15 cellular contexts compared by ENCODE assay signal in the genomic region with DNA sequence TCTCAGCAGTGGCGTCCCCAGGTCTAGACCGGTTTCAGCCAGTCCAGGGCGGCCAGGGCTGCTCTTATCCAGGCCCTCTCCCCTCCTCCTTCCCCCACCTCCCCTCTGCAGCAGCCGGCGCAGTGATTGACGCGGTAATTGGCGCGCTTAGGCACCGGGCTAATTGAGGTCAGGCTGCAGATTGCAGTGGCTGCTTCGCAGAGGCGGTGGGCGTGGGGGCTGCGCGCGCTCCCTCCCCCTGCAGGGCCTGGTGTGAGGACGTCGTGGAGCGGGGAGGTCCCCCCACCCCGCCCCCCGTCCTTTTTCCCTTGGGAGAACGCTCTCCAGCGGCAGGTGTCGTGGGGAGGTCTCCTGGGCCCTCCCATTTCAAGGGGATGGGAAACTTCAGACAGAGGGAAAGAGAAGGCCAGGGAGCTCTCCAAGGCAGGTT.
DNase-seq lines count a peak whose midpoint lies in the region; ATAC-seq lines count a peak whose summit lies in the region.
"Had no signal": no experiment of that assay in that cellular context is flagged by ENCODE, and none has a peak within 500 bp of the region (broad histone marks: within the 10 kb centered on the region; RNA-seq: fewer than 3 reads in every experiment).

No MANE protein-coding gene starts in this region.

- no peak overlapping the region for H3K4me3 ChIP-seq in BLaER1 treated with 17β-estradiol and CSF1 and Interleukin-3, amounts not matched to agents 10 nM and 100 nM
- H3K4me3 ChIP-seq: esophagus muscularis mucosa, SJSA1 had no signal

- no peak for ATAC-seq in HG03521 (IDR thresholded peaks at IDR 0.05; ENCODE audit: unreplicated experiment)
- ATAC-seq in activated CD4-positive, CD25-positive, alpha-beta regulatory T cell treated with anti-CD3 and anti-CD28 coated beads, Interleukin-2, amount 50 U/mL, for 24 hours = no peak
- ATAC-seq in HG03520 (IDR thresholded peaks at IDR 0.05; ENCODE audit: unreplicated experiment) = no peak
- ATAC-seq: stimulated activated effector memory CD8-positive, alpha-beta T cell treated with anti-CD3 and anti-CD28 coated beads, Interleukin-12 subunit alpha, Interleukin-12 subunit beta, amount 100 ng/mL, for 72 hours had no signal

- H3K4me1 ChIP-seq in BLaER1 treated with 17β-estradiol and CSF1 and Interleukin-3, amounts not matched to agents 10 nM and 100 nM = peaks cover 0 to 19% (median 8%) of the 10 kb centered on the region in 10 experiments; a peak in 7 of 20 replicates
- H3K4me1 ChIP-seq: SJSA1 had no signal

- peaks cover 0 to 13% (median 0%) of the 10 kb centered on the region in 11 experiments; a peak in 10 of 22 replicates for H3K27me3 ChIP-seq in BLaER1 treated with 17β-estradiol and CSF1 and Interleukin-3, amounts not matched to agents 10 nM and 100 nM

- H3K27ac ChIP-seq in BLaER1 treated with 17β-estradiol and CSF1 and Interleukin-3, amounts not matched to agents 10 nM and 100 nM = no peak overlapping the region
- H3K27ac ChIP-seq: esophagus muscularis mucosa, SJSA1, VCaP had no signal

- DNase-seq in NCI-H1105 (lab: John Stamatoyannopoulos, UW) (peak; percentile 94), NCI-H82 (lab: John Stamatoyannopoulos, UW) (peak; percentile 98), iPS-NIHi7 (ENCODE audit: extremely low spot score) (peak; percentile 69), NCI-H345 (lab: John Stamatoyannopoulos, UW) (no peak)
- DNase-seq: activated CD8-positive, alpha-beta memory T cell treated with anti-CD3 and anti-CD28 coated beads, Interleukin-2, amount 50 U/mL, for 48 hours; immature natural killer cell; Karpas-422 had no signal

- H3K9me3 ChIP-seq in BLaER1 treated with 17β-estradiol and CSF1 and Interleukin-3, amounts not matched to agents 10 nM and 100 nM (replicated peaks in 1 of 11) = no peaks in the 10 kb centered on the region
- H3K9me3 ChIP-seq: esophagus muscularis mucosa, SJSA1 had no signal

- no peaks in the 10 kb centered on the region for H3K36me3 ChIP-seq in BLaER1 treated with 17β-estradiol and CSF1 and Interleukin-3, amounts not matched to agents 10 nM and 100 nM
- H3K36me3 ChIP-seq: esophagus muscularis mucosa, SJSA1 had no signal

- peak overlapping the region in 6 of 11 experiments; percentile 22 to 47 (median 36); a peak in 7 of 22 replicates for H3K4me2 ChIP-seq in BLaER1 treated with 17β-estradiol and CSF1 and Interleukin-3, amounts not matched to agents 10 nM and 100 nM

- no peaks in the 10 kb centered on the region for H4K20me1 ChIP-seq in BLaER1 treated with 17β-estradiol and CSF1 and Interleukin-3, amounts not matched to agents 10 nM and 100 nM

- no peak overlapping the region for H3K9ac ChIP-seq in BLaER1 treated with 17β-estradiol and CSF1 and Interleukin-3, amounts not matched to agents 10 nM and 100 nM
